In the genomic region with DNA sequence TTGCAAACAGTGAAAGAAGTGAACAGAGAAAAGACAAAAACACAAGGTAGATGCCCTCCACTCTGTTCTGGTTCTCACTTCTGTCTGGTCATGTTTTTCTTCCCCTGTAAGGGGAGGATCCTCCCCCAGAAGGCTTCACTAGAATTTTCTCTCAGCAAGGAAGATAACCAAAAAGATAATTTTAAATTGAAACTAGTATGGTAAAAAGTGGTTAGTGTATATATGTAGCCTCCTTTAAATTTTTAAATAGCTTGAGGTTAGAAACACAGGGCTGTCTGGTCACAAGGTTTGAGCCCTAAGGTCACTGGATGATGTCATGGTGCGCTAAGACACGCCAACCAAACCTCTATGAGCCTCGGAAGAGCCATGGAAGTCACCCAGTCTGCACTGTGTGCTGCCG, we compare ENCODE assay signal across 16 cellular contexts. TPM values are rescaled to one million over a fixed set of nuclear protein-coding genes. Genes with fewer than 3 reads are reported as not detected.
DNase-seq lines count a peak whose midpoint lies in the region; ATAC-seq and TF ChIP-seq lines count a peak whose summit lies in the region.
"Had no signal": no experiment of that assay in that cellular context is flagged by ENCODE, and none has a peak within 500 bp of the region (broad histone marks: within the 10 kb centered on the region; RNA-seq: fewer than 3 reads in every experiment).

No MANE protein-coding gene starts in this region.

- peaks cover 9% of the 10 kb centered on the region for H3K36me3 ChIP-seq in GM23338 (ENCODE audit: insufficient read depth)
- H3K36me3 ChIP-seq in BE2C: peaks cover 5% of the 10 kb centered on the region; the same call in 1 of the 2 replicates

- peaks cover 9% of the 10 kb centered on the region; the same call in 1 of the 2 replicates for H4K20me1 ChIP-seq in GM23338 (replicated peaks; ENCODE audit: insufficient read depth)

- no peak overlapping the region for H2AFZ ChIP-seq in GM23338

- no peak overlapping the region for H3K4me2 ChIP-seq in GM23338

- H3K27ac ChIP-seq in GM23338 (ENCODE audit: low read depth): no peak overlapping the region
- H3K27ac ChIP-seq: dorsolateral prefrontal cortex had no signal

- H3K27me3 Mint-ChIP-seq in stimulated activated naive B cell treated with anti-CD40 and anti-IgM and Interleukin-4, amounts not matched to agents 10 μg/mL and 1 μg/mL and 100 μg/mL, for 72 hours: no peaks in the 10 kb centered on the region
- peaks cover 3% of the 10 kb centered on the region for H3K27me3 Mint-ChIP-seq in GM23338 (ENCODE audit: insufficient read depth, low read depth, poor library complexity)
- H3K27me3 Mint-ChIP-seq: CD4-positive, alpha-beta T cell had no signal

- peaks cover 6% of the 10 kb centered on the region; the same call in 1 of the 2 replicates for H3K79me2 ChIP-seq in GM23338 (replicated peaks; ENCODE audit: insufficient read depth)

- H3K9me2 ChIP-seq in GM23338 (ENCODE audit: insufficient read depth): no peaks in the 10 kb centered on the region

- ATAC-seq in GM19351 (IDR thresholded peaks at IDR 0.05; ENCODE audit: unreplicated experiment): peak; percentile 83
- ATAC-seq in HG02571 (IDR thresholded peaks at IDR 0.05; ENCODE audit: unreplicated experiment): peak; percentile 60
- peak; percentile 62 for ATAC-seq in HG03575 (IDR thresholded peaks at IDR 0.05; ENCODE audit: extremely low read depth, insufficient number of reproducible peaks, low FRiP score, unreplicated experiment)
- ATAC-seq in stimulated activated naive B cell treated with anti-CD40 and anti-IgM and Interleukin-4, amounts not matched to agents 10 μg/mL and 1 μg/mL and 100 μg/mL, for 72 hours (replicated peaks): peak; percentile 64 to 85
- no peak for ATAC-seq in GM23338

- TF ChIP-seq CTCF in GM23338 (conservative IDR thresholded peaks at IDR 0.05; ENCODE audit: low read depth in 2 of 2) (no peak), BE2C (IDR thresholded peaks at IDR 0.05; ENCODE audit: low read depth, low read length) (no peak)

- no peaks in the 10 kb centered on the region for H3K27me3 ChIP-seq in GM23338 (ENCODE audit: insufficient read depth)
- no peaks in the 10 kb centered on the region for H3K27me3 ChIP-seq in BE2C
- H3K27me3 ChIP-seq: dorsolateral prefrontal cortex had no signal

- H3K9me3 ChIP-seq in BE2C: no peaks in the 10 kb centered on the region

- H3K36me3 Mint-ChIP-seq in stimulated activated naive B cell treated with anti-CD40 and anti-IgM and Interleukin-4, amounts not matched to agents 10 μg/mL and 1 μg/mL and 100 μg/mL, for 72 hours: peaks cover 21 to 36% of the 10 kb centered on the region in 2 donors
- H3K36me3 Mint-ChIP-seq in GM23338 (ENCODE audit: low read depth): peaks cover 29% of the 10 kb centered on the region

- no peak for DNase-seq in stimulated activated naive B cell treated with anti-CD40 and anti-IgM and Interleukin-4, amounts not matched to agents 10 μg/mL and 1 μg/mL and 100 μg/mL, for 72 hours
- DNase-seq in GM23338 (ENCODE audit: low spot score) (no peak), SK-N-DZ (ENCODE audit: low spot score) (no peak), BE2C (no peak)
- DNase-seq: activated T-cell treated with anti-CD3 and anti-CD28 coated beads, Interleukin-2, amount 50 U/mL, for 48 hours; aorta; CD4-positive, alpha-beta T cell; dorsolateral prefrontal cortex; NCI-H2171 treated with DMSO at 0.1 percent for 48 hours; small intestine had no signal

- H3K9me3 Mint-ChIP-seq in stimulated activated naive B cell treated with anti-CD40 and anti-IgM and Interleukin-4, amounts not matched to agents 10 μg/mL and 1 μg/mL and 100 μg/mL, for 72 hours: no peaks in the 10 kb centered on the region
- H3K9me3 Mint-ChIP-seq in GM23338: peaks cover 9% of the 10 kb centered on the region
- H3K9me3 Mint-ChIP-seq: CD4-positive, alpha-beta T cell had no signal

- H3K4me1 Mint-ChIP-seq in stimulated activated naive B cell treated with anti-CD40 and anti-IgM and Interleukin-4, amounts not matched to agents 10 μg/mL and 1 μg/mL and 100 μg/mL, for 72 hours: peaks cover 8 to 9% of the 10 kb centered on the region in 2 donors
- peaks cover 33% of the 10 kb centered on the region for H3K4me1 Mint-ChIP-seq in GM23338

- 0 out of 2 replicates have a peak, but pooled peaks cover 3% of the 10 kb centered on the region for H3F3A ChIP-seq in GM23338 (replicated peaks; ENCODE audit: low read depth)

- H3K4me3 Mint-ChIP-seq in stimulated activated naive B cell treated with anti-CD40 and anti-IgM and Interleukin-4, amounts not matched to agents 10 μg/mL and 1 μg/mL and 100 μg/mL, for 72 hours: no peak overlapping the region
- no peak overlapping the region for H3K4me3 Mint-ChIP-seq in GM23338
- H3K4me3 Mint-ChIP-seq: CD4-positive, alpha-beta T cell; neural crest cell had no signal

- peaks cover 6% of the 10 kb centered on the region for H3K4me1 ChIP-seq in GM23338 (ENCODE audit: insufficient read depth)
- no peaks in the 10 kb centered on the region for H3K4me1 ChIP-seq in BE2C

- H3K4me3 ChIP-seq in GM23338: no peak overlapping the region
- no peak overlapping the region for H3K4me3 ChIP-seq in BE2C (ENCODE audit: low read depth, low read length)
- H3K4me3 ChIP-seq: dorsolateral prefrontal cortex, lung had no signal

- no peak overlapping the region for H3K27ac Mint-ChIP-seq in stimulated activated naive B cell treated with anti-CD40 and anti-IgM and Interleukin-4, amounts not matched to agents 10 μg/mL and 1 μg/mL and 100 μg/mL, for 72 hours
- H3K27ac Mint-ChIP-seq in GM23338: no peak overlapping the region
- H3K27ac Mint-ChIP-seq: CD4-positive, alpha-beta T cell had no signal

TF ChIP-seq in GM23338, 12 proteins besides CTCF, POLR2A, EP300 and RAD21:
- TF ChIP-seq EZH2phosphoT487 (IDR thresholded peaks at IDR 0.05; ENCODE audit: unreplicated experiment) (no peak), EZH2 (IDR thresholded peaks at IDR 0.05; ENCODE audit: low read depth, unreplicated experiment) (no peak), ZNF331 (CRISPR knock-in tag; IDR thresholded peaks at IDR 0.05; ENCODE audit: low read depth) (no peak)
- TF ChIP-seq, protein P1, sequence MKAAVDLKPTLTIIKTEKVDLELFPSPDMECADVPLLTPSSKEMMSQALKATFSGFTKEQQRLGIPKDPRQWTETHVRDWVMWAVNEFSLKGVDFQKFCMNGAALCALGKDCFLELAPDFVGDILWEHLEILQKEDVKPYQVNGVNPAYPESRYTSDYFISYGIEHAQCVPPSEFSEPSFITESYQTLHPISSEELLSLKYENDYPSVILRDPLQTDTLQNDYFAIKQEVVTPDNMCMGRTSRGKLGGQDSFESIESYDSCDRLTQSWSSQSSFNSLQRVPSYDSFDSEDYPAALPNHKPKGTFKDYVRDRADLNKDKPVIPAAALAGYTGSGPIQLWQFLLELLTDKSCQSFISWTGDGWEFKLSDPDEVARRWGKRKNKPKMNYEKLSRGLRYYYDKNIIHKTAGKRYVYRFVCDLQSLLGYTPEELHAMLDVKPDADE (IDR thresholded peaks at IDR 0.05): no peak

RNA-seq across cellular contexts. Expression of gene PKD1L1, which starts 5.6 kb away (rescaled TPM):
- 0.03 and 0.16 TPM in 2 replicates for total RNA-seq in GM23338 (2014; rRNA removed; shearing (Covaris generic))
- polyA plus RNA-seq in GM23338 (2016; fragmentation: Nextera tagmentation; extraction: Ambion mirVana): not detected in 2 replicates
- polyA plus RNA-seq in SK-N-DZ (2014; cell fraction: cytosol; rRNA removed): 0.01 and 0.05 TPM in 2 replicates
- polyA plus RNA-seq in SK-N-DZ (2014; cell fraction: nucleus; rRNA removed): 0.05 TPM in 1 of 2 replicates, not detected in the other
- polyA plus RNA-seq in BE2C (2012; ENCODE audit: insufficient read depth, insufficient read length, low read depth): 0.25 TPM
- total RNA-seq: MCF 10A had no signal
- polyA plus RNA-seq: aorta had no signal

RNA-seq across cellular contexts. Expression of gene HUS1, which starts 25.6 kb away (rescaled TPM):
- total RNA-seq in GM23338 (2014; rRNA removed; shearing (Covaris generic)): 29.7 and 39.0 TPM in 2 replicates
- polyA plus RNA-seq in GM23338 (2016; fragmentation: Nextera tagmentation; extraction: Ambion mirVana): 12.9 and 14.9 TPM in 2 replicates
- 27.6 and 34.8 TPM in 2 replicates for polyA plus RNA-seq in SK-N-DZ (2014; cell fraction: cytosol; rRNA removed)
- polyA plus RNA-seq in SK-N-DZ (2014; cell fraction: nucleus; rRNA removed): 8.6 and 13.6 TPM in 2 replicates
- polyA plus RNA-seq in BE2C (2012; ENCODE audit: insufficient read depth, insufficient read length, low read depth): 27.7 TPM
